13 cellular contexts compared by ENCODE assay signal in the genomic region with DNA sequence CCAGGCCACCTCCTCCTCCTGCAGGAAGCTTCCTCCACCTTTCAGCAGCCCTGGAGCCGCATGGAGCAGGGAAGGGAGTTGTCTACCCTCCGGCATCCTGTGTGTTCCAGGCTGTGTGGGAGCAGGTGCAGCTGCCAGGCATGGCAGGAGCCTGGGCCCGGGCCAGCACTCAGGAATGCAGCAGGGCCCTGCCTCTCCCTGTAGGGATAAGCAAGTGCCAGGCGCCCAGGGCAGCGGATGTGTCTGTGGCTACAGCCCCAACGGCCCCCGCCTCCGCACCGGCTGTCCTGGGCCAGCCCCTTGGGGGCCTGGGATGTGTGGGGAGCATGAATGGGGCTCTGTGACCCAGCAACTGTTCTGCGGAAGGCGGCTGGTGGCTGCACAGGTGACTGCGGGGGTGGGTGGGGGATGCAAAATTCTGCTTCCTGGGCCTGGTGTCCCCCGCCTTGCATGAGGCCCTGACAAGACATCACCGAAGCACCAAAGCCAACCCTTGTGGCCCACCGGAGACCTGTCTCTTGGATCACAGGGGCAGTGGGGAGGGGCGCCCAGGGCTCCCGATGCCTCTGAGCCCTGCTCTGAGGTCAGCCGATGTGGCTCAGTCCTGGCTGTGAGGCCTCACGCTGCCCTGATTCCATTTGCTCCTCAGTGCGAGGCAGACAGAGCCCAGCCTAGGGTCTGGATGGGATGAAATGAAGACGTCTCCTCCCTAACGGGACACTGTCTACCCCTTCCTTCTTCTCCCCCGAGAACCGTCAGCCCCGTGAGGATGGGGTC. TPM values are rescaled to one million over a fixed set of nuclear protein-coding genes. Genes with fewer than 3 reads are reported as not detected.
DNase-seq lines count a peak whose midpoint lies in the region; ATAC-seq, FAIRE-seq and TF ChIP-seq lines count a peak whose summit lies in the region.
"Had no signal": no experiment of that assay in that cellular context is flagged by ENCODE, and none has a peak within 500 bp of the region (broad histone marks: within the 10 kb centered on the region; RNA-seq: fewer than 3 reads in every experiment).

No MANE protein-coding gene starts in this region.

- intact Hi-C loops in GM12878 (cut with micrococcal nuclease; ENCODE audit: unreplicated experiment) (no loop called here), left colon (cut with DNase I, micrococcal nuclease) (no loop called here), tibial artery (cut with DNase I; ENCODE audit: low total_unique reads) (no loop called here)
- intact Hi-C loops in naive thymus-derived CD4-positive, alpha-beta T cell (cut with micrococcal nuclease): no loop called here

- BruUV-seq in GM12878 (replicated peaks; lab: Mats Ljungman, UMichigan): no TSS peak

- no peak for FAIRE-seq in GM12878 (lab: Jason Lieb, UNC)

- peaks cover 0 to 3% (median 0%) of the 10 kb centered on the region in 5 donors for H3K36me3 Mint-ChIP-seq in naive thymus-derived CD4-positive, alpha-beta T cell

- WGBS in GM12878 (ENCODE audit: insufficient coverage, insufficient replicate concordance, low lambda C conversion rate, missing lambda C conversion rate): 54% methylated on average over 23 of the region's 25 CpGs

- H3K4me2 ChIP-seq in GM12878 (ENCODE audit: control insufficient read depth, insufficient read depth): no peak overlapping the region

- TF ChIP-seq RAD21 in GM12878 (IDR thresholded peaks at IDR 0.05; ENCODE audit: insufficient read depth, low read depth, low read length): no peak

- H3K9me3 ChIP-seq in GM12878 (replicated peaks; ENCODE audit: control insufficient read depth, insufficient read depth, low read length) (no peaks in the 10 kb centered on the region), tibial artery (peaks cover 0 to 1% (median 0%) of the 10 kb centered on the region in 3 donors)
- H3K9me3 ChIP-seq in naive thymus-derived CD4-positive, alpha-beta T cell (ENCODE audit: control insufficient read depth in 2 of 3, low read length in 3 of 3): no peaks in the 10 kb centered on the region

- H3K4me1 Mint-ChIP-seq in naive thymus-derived CD4-positive, alpha-beta T cell: peaks cover 0 to 1% (median 0%) of the 10 kb centered on the region in 7 donors
- H3K4me1 Mint-ChIP-seq: activated T-helper 17 cell treated with anti-CD3 and anti-CD28 coated beads, Interleukin-2, amount 50 U/mL, for 72 hours had no signal

- no peak for TF ChIP-seq EP300 in GM12878 (IDR thresholded peaks at IDR 0.05; ENCODE audit: borderline replicate concordance in 1 of 2, control insufficient read depth in 1 of 2, low read depth in 2 of 2, low read length in 2 of 2)

- no peaks in the 10 kb centered on the region for H3K79me2 ChIP-seq in GM12878 (ENCODE audit: control insufficient read depth, insufficient read depth, low read length)

- SMC1A ChIA-PET in GM12878 (lab: Charles Lee; ENCODE audit: uncharacterized antibody, unreplicated experiment): no interaction called here

- H3K4me1 ChIP-seq in GM12878 (ENCODE audit: control insufficient read depth, insufficient read depth, low read length) (no peaks in the 10 kb centered on the region), tibial artery (peaks cover 0 to 39% (median 31%) of the 10 kb centered on the region in 4 donors)
- no peaks in the 10 kb centered on the region for H3K4me1 ChIP-seq in naive thymus-derived CD4-positive, alpha-beta T cell (ENCODE audit: control insufficient read depth in 2 of 2, insufficient read depth in 2 of 2, low read length in 2 of 2)

- H3K27me3 ChIP-seq in GM12878 (replicated peaks in 1 of 2; ENCODE audit: control insufficient read depth in 2 of 2, insufficient read depth in 2 of 2, low read length in 1 of 2): peaks cover 0 to 5% of the 10 kb centered on the region in 2 experiments; a peak in 2 of 4 replicates
- no peaks in the 10 kb centered on the region for H3K27me3 ChIP-seq in tibial artery
- H3K27me3 ChIP-seq in naive thymus-derived CD4-positive, alpha-beta T cell (ENCODE audit: control insufficient read depth in 2 of 2, insufficient read depth in 2 of 2, low read length in 2 of 2): peaks cover 0 to 3% of the 10 kb centered on the region in 2 donors

- CTCF ChIA-PET in GM12878 (lab: Yijun Ruan, JAX): no interaction called here
- CTCF ChIA-PET in naive thymus-derived CD4-positive, alpha-beta T cell (lab: Charles Lee): no interaction called here

- H3K27me3 Mint-ChIP-seq in naive thymus-derived CD4-positive, alpha-beta T cell: peaks cover 15 to 34% (median 23%) of the 10 kb centered on the region in 5 donors

- DNase-seq in NCI-H146 (lab: John Stamatoyannopoulos, UW) (peak; percentile 19), NCI-H146 treated with DMSO at 0.1 percent for 48 hours (lab: John Stamatoyannopoulos, UW; ENCODE audit: unreplicated experiment) (no peak), GM12878 (ENCODE audit: low read depth, low spot score) (no peak), left colon (peak; percentile 57 to 62), tibial artery (no peak), KBM-7 (no peak)
- no peak for DNase-seq in naive thymus-derived CD4-positive, alpha-beta T cell
- DNase-seq: HFFc6, KG1 had no signal

- H3K27ac ChIP-seq in GM12878 (ENCODE audit: control insufficient read depth, insufficient read depth) (no peak overlapping the region), tibial artery (peak overlapping the region; percentile 55 to 75)
- no peak overlapping the region for H3K27ac ChIP-seq in naive thymus-derived CD4-positive, alpha-beta T cell (ENCODE audit: low read depth, low read length)

- in situ Hi-C loops in GM12878 (cut with MboI) (no loop called here), KBM-7 (cut with MboI; ENCODE audit: low pct_unique_long_range_greater_than_20kb, low sequenced_read_pairs) (no loop called here)

- no peaks in the 10 kb centered on the region for H4K20me1 ChIP-seq in GM12878 (ENCODE audit: control insufficient read depth, insufficient read depth)

- peaks cover 0 to 6% (median 0%) of the 10 kb centered on the region in 11 donors for H3K9me3 Mint-ChIP-seq in naive thymus-derived CD4-positive, alpha-beta T cell
- H3K9me3 Mint-ChIP-seq: activated T-helper 17 cell treated with anti-CD3 and anti-CD28 coated beads, Interleukin-2, amount 50 U/mL, for 72 hours had no signal

- peak overlapping the region in 1 of 10 donors; percentile 71 for H3K4me3 Mint-ChIP-seq in naive thymus-derived CD4-positive, alpha-beta T cell
- H3K4me3 Mint-ChIP-seq: HFFc6 had no signal

- H2AFZ ChIP-seq in GM12878 (ENCODE audit: control insufficient read depth, low read depth, low read length): no peak overlapping the region

- ATAC-seq in GM12878: no peak; the same call in 2 of the 3 replicates
- ATAC-seq in left colon: peak; percentile 82
- ATAC-seq in GM18505 (IDR thresholded peaks at IDR 0.05; ENCODE audit: unreplicated experiment): no peak
- no peak for ATAC-seq in naive thymus-derived CD4-positive, alpha-beta T cell
- ATAC-seq: activated T-helper 17 cell treated with anti-CD3 and anti-CD28 coated beads, Interleukin-2, amount 50 U/mL, for 72 hours had no signal

- H3K9ac ChIP-seq in GM12878 (ENCODE audit: control insufficient read depth, insufficient read depth, low read length): no peak overlapping the region

- POLR2A ChIA-PET in GM12878 (lab: Charles Lee): no interaction called here
- POLR2A ChIA-PET in naive thymus-derived CD4-positive, alpha-beta T cell (lab: Charles Lee): no interaction called here

- no peak for TF ChIP-seq POLR2A in GM12878 (IDR thresholded peaks at IDR 0.05; ENCODE audit: low read depth, low read length)
- TF ChIP-seq POLR2A in GM18505 (IDR thresholded peaks at IDR 0.05; ENCODE audit: borderline replicate concordance, extremely low read depth, insufficient read depth, insufficient read length): no peak

- RAD21 ChIA-PET in GM12878 (lab: Charles Lee; ENCODE audit: unreplicated experiment): no interaction called here

- H3K4me3 ChIP-seq in GM12878: no peak overlapping the region
- H3K4me3 ChIP-seq in tibial artery: no peak overlapping the region
- H3K4me3 ChIP-seq in naive thymus-derived CD4-positive, alpha-beta T cell (ENCODE audit: low read length): no peak overlapping the region

- no peak overlapping the region for H3K27ac Mint-ChIP-seq in naive thymus-derived CD4-positive, alpha-beta T cell
- H3K27ac Mint-ChIP-seq: activated T-helper 17 cell treated with anti-CD3 and anti-CD28 coated beads, Interleukin-2, amount 50 U/mL, for 72 hours; HFFc6 had no signal

- no peak for TF ChIP-seq CTCF in GM12878 (IDR thresholded peaks at IDR 0.05 in 2 of 3, conservative IDR thresholded peaks at IDR 0.05 in 1 of 3; ENCODE audit: control insufficient read depth in 2 of 3, extremely low read depth in 1 of 3, insufficient read depth in 1 of 3, low read depth in 3 of 3, low read length in 3 of 3)
- no peak for TF ChIP-seq CTCF in tibial artery (IDR thresholded peaks at IDR 0.05)

- H3K36me3 ChIP-seq in GM12878 (ENCODE audit: control insufficient read depth in 2 of 2, insufficient read depth in 2 of 2, low read length in 1 of 2) (no peaks in the 10 kb centered on the region), tibial artery (no peaks in the 10 kb centered on the region)
- no peaks in the 10 kb centered on the region for H3K36me3 ChIP-seq in naive thymus-derived CD4-positive, alpha-beta T cell (ENCODE audit: control insufficient read depth in 2 of 3, insufficient read depth in 3 of 3, low read length in 3 of 3)

RNA-seq across cellular contexts. Expression of a gene that starts 1.4 kb away (rescaled TPM):
- total RNA-seq in GM12878 (2013; cell fraction: nucleolus; rRNA removed): 0.56 TPM in 1 of 2 replicates, not detected in the other
- 0.23 and 0.33 TPM in 2 replicates for total RNA-seq in GM12878 (2014; rRNA removed)
- total RNA-seq in GM12878 (2014; rRNA removed; fragmentation: Illumina TruSeq; extraction: Trizol): not detected in 2 replicates
- 0.13 and 0.27 TPM in 2 replicates for total RNA-seq in GM12878 (2021)
- not detected for polyA plus RNA-seq in GM12878 (2011; ENCODE audit: low read depth)
- polyA plus RNA-seq in GM12878 (2011; rRNA removed): 0.09 and 0.23 TPM in 2 replicates
- polyA plus RNA-seq in GM12878 (2011; cell fraction: cytosol; rRNA removed): 1.2 and 1.5 TPM in 2 replicates
- 3.5 and 3.7 TPM in 2 replicates for polyA plus RNA-seq in GM12878 (2011; cell fraction: nucleus; rRNA removed)
- polyA plus RNA-seq in GM12878 (2012): 0.12 and 0.15 TPM in 2 replicates
- not detected in 2 replicates for polyA plus RNA-seq in GM12878 (2014; fragmentation: Illumina TruSeq; extraction: Trizol)
- polyA plus RNA-seq in GM12878 (2014; fragmentation: Nextera tagmentation; extraction: Ambion mirVana): under 1 TPM in 1 of 2 experiments, not detected in 1; 0.04 TPM
- 0.23 and 0.46 TPM in 2 replicates for polyA plus RNA-seq in GM12878 (2014; rRNA removed)
- under 1 TPM in 1 of 2 experiments, not detected in 1; 0.09 TPM for polyA plus RNA-seq in GM12878 (2016; fragmentation: Nextera tagmentation; extraction: Ambion mirVana)
- 1.9 TPM in 1 of 2 replicates, not detected in the other for polyA minus RNA-seq in GM12878 (2011; rRNA and poly(A)+ RNA removed)
- polyA minus RNA-seq in GM12878 (2011; cell fraction: cytosol; rRNA and poly(A)+ RNA removed): 0.73 TPM in 1 of 2 replicates, not detected in the other
- polyA minus RNA-seq in GM12878 (2011; cell fraction: nucleus; rRNA and poly(A)+ RNA removed): 0.36 and 1.4 TPM in 2 replicates
- total RNA-seq in left colon: under 1 TPM; 0.24 to 0.70 TPM
- total RNA-seq in naive thymus-derived CD4-positive, alpha-beta T cell: not detected
- not detected for polyA plus RNA-seq in naive thymus-derived CD4-positive, alpha-beta T cell
- total RNA-seq: activated T-helper 17 cell treated with anti-CD3 and anti-CD28 coated beads, Interleukin-2, amount 50 U/mL, for 72 hours; HFFc6; osteocyte had no signal
- polyA plus RNA-seq: fibroblast of lung had no signal

RNA-seq across cellular contexts. Expression of a gene that starts 19.9 kb away (rescaled TPM):
- not detected in 2 replicates for total RNA-seq in GM12878 (2013; cell fraction: nucleolus; rRNA removed)
- not detected in 2 replicates for total RNA-seq in GM12878 (2014; rRNA removed)
- total RNA-seq in GM12878 (2014; rRNA removed; fragmentation: Illumina TruSeq; extraction: Trizol): not detected in 2 replicates
- 0.38 TPM in 1 of 2 replicates, not detected in the other for total RNA-seq in GM12878 (2021)
- polyA plus RNA-seq in GM12878 (2011; ENCODE audit: low read depth): not detected
- not detected in 2 replicates for polyA plus RNA-seq in GM12878 (2011; rRNA removed)
- not detected in 2 replicates for polyA plus RNA-seq in GM12878 (2011; cell fraction: cytosol; rRNA removed)
- polyA plus RNA-seq in GM12878 (2011; cell fraction: nucleus; rRNA removed): not detected in 2 replicates
- not detected in 2 replicates for polyA plus RNA-seq in GM12878 (2012)
- not detected in 2 replicates for polyA plus RNA-seq in GM12878 (2014; fragmentation: Illumina TruSeq; extraction: Trizol)
- not detected for polyA plus RNA-seq in GM12878 (2014; fragmentation: Nextera tagmentation; extraction: Ambion mirVana)
- not detected in 2 replicates for polyA plus RNA-seq in GM12878 (2014; rRNA removed)
- not detected for polyA plus RNA-seq in GM12878 (2016; fragmentation: Nextera tagmentation; extraction: Ambion mirVana)
- polyA minus RNA-seq in GM12878 (2011; rRNA and poly(A)+ RNA removed): not detected in 2 replicates
- polyA minus RNA-seq in GM12878 (2011; cell fraction: cytosol; rRNA and poly(A)+ RNA removed): not detected in 2 replicates
- polyA minus RNA-seq in GM12878 (2011; cell fraction: nucleus; rRNA and poly(A)+ RNA removed): not detected in 2 replicates
- not detected for total RNA-seq in left colon
- under 1 TPM in 2 of 5 experiments, not detected in 3; 0.54 to 0.82 TPM for total RNA-seq in naive thymus-derived CD4-positive, alpha-beta T cell
- not detected for polyA plus RNA-seq in naive thymus-derived CD4-positive, alpha-beta T cell
- total RNA-seq: activated T-helper 17 cell treated with anti-CD3 and anti-CD28 coated beads, Interleukin-2, amount 50 U/mL, for 72 hours had no signal
- polyA plus RNA-seq: fibroblast of lung had no signal

Comparison
In these comparisons a context has a peak if more than half of its experiments do, and no peak if none do; other contexts are left out.
1. DNase-seq: peak in NCI-H146 (single experiment) and left colon (2 of 2); none in NCI-H146 treated with DMSO at 0.1 percent for 48 hours (single experiment), GM12878 (single experiment), tibial artery (0 of 2), naive thymus-derived CD4-positive, alpha-beta T cell (0 of 9) and KBM-7 (single experiment).
2. H3K27ac ChIP-seq: peak in tibial artery (2 of 2); none in GM12878 (single experiment) and naive thymus-derived CD4-positive, alpha-beta T cell (single experiment).